Comparison of ENCODE assay signal across 21 cellular contexts in genomic region chr1:167206166-167206835, GRCh38. TPM values are rescaled to one million over a fixed set of nuclear protein-coding genes. Genes with fewer than 3 reads are reported as not detected.
DNase-seq lines count a peak whose midpoint lies in the region; ATAC-seq, FAIRE-seq and TF ChIP-seq lines count a peak whose summit lies in the region.
"Had no signal": no experiment of that assay in that cellular context is flagged by ENCODE, and none has a peak within 500 bp of the region (broad histone marks: within the 10 kb centered on the region; RNA-seq: fewer than 3 reads in every experiment).

No MANE protein-coding gene starts in this region.

- peak overlapping the region; percentile 37; the same call in 1 of the 2 replicates for H2BK5ac ChIP-seq in H1 (ENCODE audit: low read depth, low read length)

- H4K91ac ChIP-seq in H1 (replicated peaks; ENCODE audit: insufficient read length, low read length): no peak overlapping the region

- H3K9me3 Mint-ChIP-seq in stimulated activated naive CD8-positive, alpha-beta T cell treated with anti-CD3 and anti-CD28 coated beads, Interleukin-15, amount 100 ng/mL, for 72 hours: peaks cover 18 to 22% of the 10 kb centered on the region in 2 donors
- H3K9me3 Mint-ChIP-seq: HFFc6 had no signal

- H2AK5ac ChIP-seq in H1 (ENCODE audit: low read depth, low read length): no peak overlapping the region

- H4K20me1 ChIP-seq in Loucy (ENCODE audit: insufficient read depth, low read length, poor library complexity, severe bottlenecking) (no peaks in the 10 kb centered on the region), H1 (replicated peaks in 1 of 2; ENCODE audit: control insufficient read depth in 1 of 2, insufficient read depth in 2 of 2, low read length in 2 of 2) (no peaks in the 10 kb centered on the region)
- H4K20me1 ChIP-seq: BLaER1 had no signal

- no peak overlapping the region for H3K4ac ChIP-seq in H1 (replicated peaks; ENCODE audit: insufficient read length, low read depth, low read length)

- ATAC-seq in stimulated activated naive CD8-positive, alpha-beta T cell treated with anti-CD3 and anti-CD28 coated beads, Interleukin-15, amount 100 ng/mL, for 72 hours: peak; percentile 32
- ATAC-seq in stimulated activated naive CD8-positive, alpha-beta T cell treated with anti-CD3 and anti-CD28 coated beads, Interleukin-15, Interleukin-2, amounts not matched to agents 100 U/mL and 50 U/mL, for 24 hours: no peak
- ATAC-seq in GM18511 (IDR thresholded peaks at IDR 0.05; ENCODE audit: unreplicated experiment) (no peak), HG02970 (IDR thresholded peaks at IDR 0.05; ENCODE audit: low FRiP score, unreplicated experiment) (no peak), lower lobe of right lung (no peak)

- H3K23me2 ChIP-seq in H1 (ENCODE audit: low read depth, low read length): no peaks in the 10 kb centered on the region

- no peak for TF ChIP-seq EP300 in H1 (IDR thresholded peaks at IDR 0.05; ENCODE audit: borderline replicate concordance in 1 of 2, low read depth in 2 of 2, low read length in 2 of 2)

- H3K36me3 ChIP-seq in Loucy (ENCODE audit: insufficient read depth, low read length): no peaks in the 10 kb centered on the region
- no peaks in the 10 kb centered on the region for H3K36me3 ChIP-seq in H1 (ENCODE audit: control insufficient read depth in 2 of 4, insufficient read depth in 4 of 4, low read length in 3 of 4)
- H3K36me3 ChIP-seq in lower lobe of right lung: no peaks in the 10 kb centered on the region
- H3K36me3 ChIP-seq: BLaER1, SJCRH30 had no signal

- no peak overlapping the region for H4K5ac ChIP-seq in H1 (ENCODE audit: insufficient read length, low read depth, low read length)

- H3F3A ChIP-seq in Loucy (ENCODE audit: low read depth): no peaks in the 10 kb centered on the region

- no peaks in the 10 kb centered on the region for H3K79me1 ChIP-seq in H1 (ENCODE audit: low read depth, low read length)

- H3K4me3 ChIP-seq in Loucy (ENCODE audit: low read length, poor library complexity, severe bottlenecking): no peak overlapping the region
- H3K4me3 ChIP-seq in H1 (ENCODE audit: extremely low read depth in 1 of 4, insufficient read depth in 2 of 4, low read depth in 3 of 4, low read length in 4 of 4): no peak overlapping the region
- H3K4me3 ChIP-seq in lower lobe of right lung: no peak overlapping the region
- H3K4me3 ChIP-seq: BLaER1, SJCRH30 had no signal

- H3K56ac ChIP-seq in H1 (replicated peaks; ENCODE audit: insufficient read length, low read depth, low read length): no peak overlapping the region

- peak overlapping the region; percentile 74 for H2AFZ ChIP-seq in Loucy (ENCODE audit: low read length)
- peak overlapping the region; percentile 92 for H2AFZ ChIP-seq in H1 (ENCODE audit: low read length)

- H3K9me2 ChIP-seq in Loucy (replicated peaks; ENCODE audit: low read depth, low read length): no peaks in the 10 kb centered on the region

- H3K14ac ChIP-seq in H1 (ENCODE audit: insufficient read length): no peak overlapping the region

- peak overlapping the region; percentile 38; the same call in 1 of the 2 replicates for H2BK20ac ChIP-seq in H1 (ENCODE audit: low read length)

- POLR2A ChIA-PET in H1 (lab: Charles Lee; ENCODE audit: partially characterized antibody): interaction anchor here (4.1 kb wide), 1 partner anchor 13 kb away, joined by 22 read pairs; the partner anchor contains the start of gene POU2F1

- no peak for TF ChIP-seq RAD21 in H1 (IDR thresholded peaks at IDR 0.05 in 1 of 2, conservative IDR thresholded peaks at IDR 0.05 in 1 of 2; ENCODE audit: low read depth in 2 of 2, low read length in 2 of 2)

- H3K9ac ChIP-seq in Loucy (ENCODE audit: low read depth, low read length, poor library complexity, severe bottlenecking): peak overlapping the region; percentile 0
- H3K9ac ChIP-seq in H1 (replicated peaks in 1 of 4; ENCODE audit: extremely low read depth in 1 of 4, low read depth in 3 of 4, low read length in 3 of 4): no peak overlapping the region
- H3K9ac ChIP-seq: BLaER1 had no signal

- FAIRE-seq in H1 (lab: Jason Lieb, UNC): no peak
- FAIRE-seq: GM12892, H54, RCC 7860 had no signal

- no peak overlapping the region for H3K23ac ChIP-seq in H1 (ENCODE audit: insufficient read length)

- DNase-seq in stimulated activated naive CD8-positive, alpha-beta T cell treated with anti-CD3 and anti-CD28 coated beads, Interleukin-15, amount 100 ng/mL, for 72 hours: no peak
- DNase-seq in stimulated activated naive CD8-positive, alpha-beta T cell treated with anti-CD3 and anti-CD28 coated beads, Interleukin-15, Interleukin-2, amounts not matched to agents 100 U/mL and 50 U/mL, for 24 hours: no peak
- DNase-seq in H1 (ENCODE audit: low read depth in 1 of 2, low spot score in 2 of 2) (no peak), lower lobe of right lung (no peak)
- DNase-seq: Caco-2; CD4-positive, alpha-beta memory T cell; HFFc6; KBM-7; NCI-H1092 treated with DMSO at 0.1 percent for 48 hours; NCI-H1436 treated with DMSO at 0.1 percent for 48 hours; NCI-H1930; NCI-H345; OCI-M1; SJCRH30 had no signal

- no peaks in the 10 kb centered on the region for H3K27me3 Mint-ChIP-seq in stimulated activated naive CD8-positive, alpha-beta T cell treated with anti-CD3 and anti-CD28 coated beads, Interleukin-15, amount 100 ng/mL, for 72 hours

- H3K79me2 ChIP-seq in Loucy (ENCODE audit: insufficient read depth, low read length) (no peaks in the 10 kb centered on the region), H1 (ENCODE audit: control insufficient read depth in 1 of 2, insufficient read depth in 2 of 2, low read length in 2 of 2) (no peaks in the 10 kb centered on the region)

- H3K9me3 ChIP-seq in Loucy (ENCODE audit: insufficient read depth, low read depth, low read length) (peaks cover 18% of the 10 kb centered on the region; the same call in 1 of the 2 replicates), H1 (ENCODE audit: insufficient read depth in 2 of 2, low read depth in 1 of 2, low read length in 1 of 2) (peaks cover 2 to 4% of the 10 kb centered on the region in 2 experiments; a peak in 2 of 4 replicates), lower lobe of right lung (no peaks in the 10 kb centered on the region)
- H3K9me3 ChIP-seq: SJCRH30 had no signal

- H4K8ac ChIP-seq in H1 (ENCODE audit: extremely low read depth, insufficient read depth, low read length): no peak overlapping the region

- H2BK12ac ChIP-seq in H1 (ENCODE audit: low read depth, low read length): peak overlapping the region; percentile 60; the same call in 1 of the 2 replicates

- intact Hi-C loops in lower lobe of right lung (cut with DNase I): no loop called here

- H3K4me2 ChIP-seq in Loucy (ENCODE audit: low read depth, low read length, poor library complexity, severe bottlenecking) (no peak overlapping the region), H1 (ENCODE audit: insufficient read depth in 1 of 2, low read depth in 2 of 2, low read length in 2 of 2) (peak overlapping the region; percentile 16 to 36; a peak in 3 of 4 replicates)
- H3K4me2 ChIP-seq: BLaER1 had no signal

- peak overlapping the region; percentile 41 to 71 for H3K27ac Mint-ChIP-seq in stimulated activated naive CD8-positive, alpha-beta T cell treated with anti-CD3 and anti-CD28 coated beads, Interleukin-15, amount 100 ng/mL, for 72 hours
- H3K27ac Mint-ChIP-seq: CD4-positive, alpha-beta memory T cell; HFFc6 had no signal

- H3K27me3 ChIP-seq in Loucy (ENCODE audit: insufficient read depth, low read length, poor library complexity, severe bottlenecking): no peaks in the 10 kb centered on the region
- no peaks in the 10 kb centered on the region for H3K27me3 ChIP-seq in H1 (replicated peaks in 1 of 4; ENCODE audit: control insufficient read depth in 3 of 4, extremely low read depth in 1 of 4, insufficient read depth in 3 of 4, low read length in 3 of 4)
- no peaks in the 10 kb centered on the region for H3K27me3 ChIP-seq in lower lobe of right lung (ENCODE audit: low read depth)
- H3K27me3 ChIP-seq: BLaER1, SJCRH30 had no signal

- no peak for TF ChIP-seq POLR2A in H1 (IDR thresholded peaks at IDR 0.05; ENCODE audit: control extremely low read depth in 1 of 2, low read depth in 2 of 2, low read length in 2 of 2)

- no peak overlapping the region for H2BK120ac ChIP-seq in H1 (replicated peaks; ENCODE audit: low read depth, low read length)

- no peak overlapping the region for H2BK15ac ChIP-seq in H1 (ENCODE audit: low read length)

- peaks cover 41% of the 10 kb centered on the region for H3K4me1 ChIP-seq in Loucy (ENCODE audit: insufficient read depth, low read length, poor library complexity, severe bottlenecking)
- H3K4me1 ChIP-seq in H1 (replicated peaks in 1 of 4; ENCODE audit: control insufficient read depth in 3 of 4, insufficient read depth in 4 of 4, low read length in 3 of 4): peaks cover 3 to 7% (median 6%) of the 10 kb centered on the region in 4 experiments
- no peaks in the 10 kb centered on the region for H3K4me1 ChIP-seq in lower lobe of right lung
- H3K4me1 ChIP-seq: BLaER1, Caco-2, SJCRH30 had no signal

- H3K4me1 Mint-ChIP-seq in stimulated activated naive CD8-positive, alpha-beta T cell treated with anti-CD3 and anti-CD28 coated beads, Interleukin-15, amount 100 ng/mL, for 72 hours: peaks cover 20% of the 10 kb centered on the region
- H3K4me1 Mint-ChIP-seq: CD4-positive, alpha-beta memory T cell had no signal

- no peak for TF ChIP-seq CTCF in Loucy (conservative IDR thresholded peaks at IDR 0.05; ENCODE audit: low read length)
- no peak for TF ChIP-seq CTCF in H1 (IDR thresholded peaks at IDR 0.05; ENCODE audit: control extremely low read depth in 1 of 3, insufficient read depth in 1 of 3, low read depth in 1 of 3, low read length in 3 of 3)
- no peak for TF ChIP-seq CTCF in lower lobe of right lung (IDR thresholded peaks at IDR 0.05)

- no peak overlapping the region for H3K27ac ChIP-seq in H1 (ENCODE audit: low read depth, low read length)
- H3K27ac ChIP-seq in lower lobe of right lung: no peak overlapping the region
- H3K27ac ChIP-seq: BLaER1, SJCRH30 had no signal

- CTCF ChIA-PET in H1 (lab: Charles Lee; ENCODE audit: partially characterized antibody): interaction anchor here (0.7 to 1.8 kb wide), 6 partner anchors 9 to 236 kb away, joined by 3 to 4 read pairs (median 4); no protein-coding TSS in a partner anchor

- 74% methylated on average over 3 of the region's 3 CpGs; no CpG with 5 or more reads in 1 of the 2 experiments for WGBS in H1 (ENCODE audit: extremely low coverage in 1 of 2, insufficient coverage in 1 of 2, insufficient read length in 1 of 2, insufficient replicate concordance in 2 of 2, low coverage in 1 of 2, low lambda C conversion rate in 2 of 2, missing lambda C conversion rate in 1 of 2), 2 experiments

- H3K18ac ChIP-seq in H1 (ENCODE audit: extremely low read depth, low read length): 0 out of 2 replicates have a peak overlapping the region, but pooled peaks have one; percentile 33

- H3K4me3 Mint-ChIP-seq in stimulated activated naive CD8-positive, alpha-beta T cell treated with anti-CD3 and anti-CD28 coated beads, Interleukin-15, amount 100 ng/mL, for 72 hours: no peak overlapping the region
- H3K4me3 Mint-ChIP-seq: CD4-positive, alpha-beta memory T cell; HFFc6 had no signal

RNA-seq across cellular contexts. Expression of gene POU2F1, which starts 14.4 kb away (rescaled TPM):
- total RNA-seq in H1 (2021; fragmentation: NEBNext Ultra II Directional; extraction: Animal tissue kit (Norgen Biotek cat#: 25700)): 55.1 and 57.2 TPM in 2 replicates
- polyA plus RNA-seq in H1 (2011; rRNA removed): 36.2 and 37.0 TPM in 2 replicates
- 24.6 TPM for polyA plus RNA-seq in H1 (2011; cell fraction: cytosol; rRNA removed)
- 87.2 TPM for polyA plus RNA-seq in H1 (2011; cell fraction: nucleus; rRNA removed)
- 15.4 to 21.5 TPM (median 17.3 TPM) in 4 replicates for polyA plus RNA-seq in H1 (2012, experiment 1 of 2)
- 1.7 TPM for polyA plus RNA-seq in H1 (2012, experiment 2 of 2)
- polyA plus RNA-seq in H1 (2013, experiment 1 of 2): 26.5 TPM
- polyA plus RNA-seq in H1 (2013, experiment 2 of 2): 21.6 TPM
- polyA minus RNA-seq in H1 (2011; rRNA and poly(A)+ RNA removed): 151 and 160 TPM in 2 replicates
- 30.0 TPM for polyA minus RNA-seq in H1 (2011; cell fraction: cytosol; rRNA and poly(A)+ RNA removed)
- 113 TPM for polyA minus RNA-seq in H1 (2011; cell fraction: nucleus; rRNA and poly(A)+ RNA removed)
- 20.1 TPM for total RNA-seq in lower lobe of right lung
